In the genomic region with DNA sequence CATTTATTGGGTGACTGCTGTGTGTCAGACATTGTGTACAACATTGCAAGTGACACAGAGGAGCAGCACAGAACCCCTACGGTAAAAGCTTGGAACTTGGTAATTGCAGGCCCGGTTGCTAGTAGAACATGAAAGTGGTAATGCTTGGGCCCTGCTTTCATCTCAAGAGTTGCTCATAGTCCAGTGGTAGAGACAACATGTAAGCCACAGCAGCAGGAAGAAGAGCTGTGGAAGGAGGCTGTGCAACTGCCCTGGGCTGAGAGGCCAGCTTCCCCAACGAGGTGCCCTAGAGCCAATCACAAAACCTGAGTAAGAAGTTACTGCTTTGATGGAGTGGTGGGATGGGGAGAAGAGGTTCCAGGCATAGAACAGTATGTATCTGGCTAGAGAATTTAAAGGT, we compare ENCODE assay signal across 1 cellular context.
TF ChIP-seq lines count a peak whose summit lies in the region.

No MANE protein-coding gene starts in this region.

TF ChIP-seq in WTC11, 78 proteins besides CTCF, POLR2A, EP300 and RAD21 (continued from another document):
- TF ChIP-seq, protein P1, sequence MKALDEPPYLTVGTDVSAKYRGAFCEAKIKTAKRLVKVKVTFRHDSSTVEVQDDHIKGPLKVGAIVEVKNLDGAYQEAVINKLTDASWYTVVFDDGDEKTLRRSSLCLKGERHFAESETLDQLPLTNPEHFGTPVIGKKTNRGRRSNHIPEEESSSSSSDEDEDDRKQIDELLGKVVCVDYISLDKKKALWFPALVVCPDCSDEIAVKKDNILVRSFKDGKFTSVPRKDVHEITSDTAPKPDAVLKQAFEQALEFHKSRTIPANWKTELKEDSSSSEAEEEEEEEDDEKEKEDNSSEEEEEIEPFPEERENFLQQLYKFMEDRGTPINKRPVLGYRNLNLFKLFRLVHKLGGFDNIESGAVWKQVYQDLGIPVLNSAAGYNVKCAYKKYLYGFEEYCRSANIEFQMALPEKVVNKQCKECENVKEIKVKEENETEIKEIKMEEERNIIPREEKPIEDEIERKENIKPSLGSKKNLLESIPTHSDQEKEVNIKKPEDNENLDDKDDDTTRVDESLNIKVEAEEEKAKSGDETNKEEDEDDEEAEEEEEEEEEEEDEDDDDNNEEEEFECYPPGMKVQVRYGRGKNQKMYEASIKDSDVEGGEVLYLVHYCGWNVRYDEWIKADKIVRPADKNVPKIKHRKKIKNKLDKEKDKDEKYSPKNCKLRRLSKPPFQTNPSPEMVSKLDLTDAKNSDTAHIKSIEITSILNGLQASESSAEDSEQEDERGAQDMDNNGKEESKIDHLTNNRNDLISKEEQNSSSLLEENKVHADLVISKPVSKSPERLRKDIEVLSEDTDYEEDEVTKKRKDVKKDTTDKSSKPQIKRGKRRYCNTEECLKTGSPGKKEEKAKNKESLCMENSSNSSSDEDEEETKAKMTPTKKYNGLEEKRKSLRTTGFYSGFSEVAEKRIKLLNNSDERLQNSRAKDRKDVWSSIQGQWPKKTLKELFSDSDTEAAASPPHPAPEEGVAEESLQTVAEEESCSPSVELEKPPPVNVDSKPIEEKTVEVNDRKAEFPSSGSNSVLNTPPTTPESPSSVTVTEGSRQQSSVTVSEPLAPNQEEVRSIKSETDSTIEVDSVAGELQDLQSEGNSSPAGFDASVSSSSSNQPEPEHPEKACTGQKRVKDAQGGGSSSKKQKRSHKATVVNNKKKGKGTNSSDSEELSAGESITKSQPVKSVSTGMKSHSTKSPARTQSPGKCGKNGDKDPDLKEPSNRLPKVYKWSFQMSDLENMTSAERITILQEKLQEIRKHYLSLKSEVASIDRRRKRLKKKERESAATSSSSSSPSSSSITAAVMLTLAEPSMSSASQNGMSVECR (CRISPR knock-in tag; IDR thresholded peaks at IDR 0.05; ENCODE audit: borderline replicate concordance), result no peak
